ENCODE assay signal across 19 cellular contexts in genomic region chr1:201381130-201381529, GRCh38. TPM values are rescaled to one million over a fixed set of nuclear protein-coding genes. Genes with fewer than 3 reads are reported as not detected.
DNase-seq lines count a peak whose midpoint lies in the region; ATAC-seq and TF ChIP-seq lines count a peak whose summit lies in the region.
"Had no signal": no experiment of that assay in that cellular context is flagged by ENCODE, and none has a peak within 500 bp of the region (broad histone marks: within the 10 kb centered on the region; RNA-seq: fewer than 3 reads in every experiment).

No MANE protein-coding gene starts in this region.

- no peak overlapping the region for H3K4me3 Mint-ChIP-seq in Calu3 (ENCODE audit: low read depth, unreplicated experiment)
- H3K4me3 Mint-ChIP-seq: activated CD8-positive, alpha-beta memory T cell treated with anti-CD3 and anti-CD28 coated beads, Interleukin-2, amount 10 ng/mL, durations not matched to agents 7 days and 5 days had no signal

- no peaks in the 10 kb centered on the region for H3K9me3 Mint-ChIP-seq in Calu3 (ENCODE audit: low read depth, unreplicated experiment)

- no peaks in the 10 kb centered on the region for H3K27me3 ChIP-seq in lower lobe of right lung (ENCODE audit: low read depth)

- ATAC-seq in lower lobe of right lung (peak; percentile 42 to 73), GM21423 (IDR thresholded peaks at IDR 0.05; ENCODE audit: unreplicated experiment) (no peak)
- ATAC-seq: activated CD8-positive, alpha-beta memory T cell treated with anti-CD3 and anti-CD28 coated beads, Interleukin-2, amount 10 ng/mL, durations not matched to agents 7 days and 5 days; GM12878 had no signal

- peaks cover 18% of the 10 kb centered on the region for H3K4me1 Mint-ChIP-seq in Calu3 (ENCODE audit: low read depth, unreplicated experiment)
- H3K4me1 Mint-ChIP-seq: activated CD8-positive, alpha-beta memory T cell treated with anti-CD3 and anti-CD28 coated beads, Interleukin-2, amount 10 ng/mL, durations not matched to agents 7 days and 5 days had no signal

- no peak overlapping the region for H3K4me3 ChIP-seq in HEK293 (ENCODE audit: low read depth, low read length)
- H3K4me3 ChIP-seq in lower lobe of right lung, result no peak overlapping the region
- H3K4me3 ChIP-seq: GM12878 had no signal

- CTCF ChIA-PET in Calu3 (lab: Charles Lee) (interaction anchor here (0.5 to 1.0 kb wide), 2 partner anchors 54 to 412 kb away, joined by 3 read pairs; no protein-coding TSS in a partner anchor), HEK293 (lab: Yijun Ruan, JAX) (interaction anchor here (1.1 to 1.7 kb wide), 2 partner anchors 28 to 53 kb away, joined by 3 to 6 read pairs; no protein-coding TSS in a partner anchor)

- BruUV-seq in Calu3 (replicated peaks; lab: Mats Ljungman, UMichigan), result no TSS peak

- H3K27ac ChIP-seq in HEK293 (ENCODE audit: extremely low read depth, low read depth, low read length) (no peak overlapping the region), lower lobe of right lung (no peak overlapping the region)

- peaks cover 34% of the 10 kb centered on the region for H3K27me3 Mint-ChIP-seq in Calu3 (ENCODE audit: unreplicated experiment)

- H3K36me3 ChIP-seq in HEK293 (ENCODE audit: control insufficient read depth in 2 of 2, insufficient read depth in 1 of 2, low read length in 2 of 2) (no peaks in the 10 kb centered on the region), lower lobe of right lung (no peaks in the 10 kb centered on the region)

- POLR2A ChIA-PET in HEK293 (lab: Yijun Ruan, JAX), result no interaction called here

- DNase-seq in Calu3, result no peak
- DNase-seq in NCI-H2196 (lab: John Stamatoyannopoulos, UW; ENCODE audit: unreplicated experiment), result peak; percentile 72
- peak; percentile 86 for DNase-seq in lower lobe of right lung
- DNase-seq in occipital lobe (lab: John Stamatoyannopoulos, UW), result no peak
- no peak for DNase-seq in NOMO-1 treated with DMSO at 0.1 percent for 48 hours (lab: John Stamatoyannopoulos, UW; ENCODE audit: unreplicated experiment)
- DNase-seq in cerebellar cortex (ENCODE audit: low spot score), result no peak
- DNase-seq: activated CD4-positive, CD25-positive, alpha-beta regulatory T cell treated with anti-CD3 and anti-CD28 coated beads, Interleukin-2, amount 50 U/mL, for 72 hours; activated CD8-positive, alpha-beta memory T cell treated with anti-CD3 and anti-CD28 coated beads, Interleukin-2, amount 10 ng/mL, durations not matched to agents 7 days and 5 days; activated effector memory CD4-positive, alpha-beta T cell treated with Interleukin-2 at 50 U/mL for 16 hours; kidney glomerular epithelial cell; NCI-H446 treated with DMSO at 0.1 percent for 48 hours; stimulated activated CD4-positive, alpha-beta T cell treated with anti-CD3 and anti-CD28 coated beads, Interleukin-2, amount 100 ng/mL, for 24 hours had no signal

- H3K36me3 Mint-ChIP-seq in Calu3 (ENCODE audit: insufficient read depth, unreplicated experiment), result peaks cover 75% of the 10 kb centered on the region
- H3K36me3 Mint-ChIP-seq: activated CD8-positive, alpha-beta memory T cell treated with anti-CD3 and anti-CD28 coated beads, Interleukin-2, amount 10 ng/mL, durations not matched to agents 7 days and 5 days had no signal

- intact Hi-C loops in Calu3 (cut with micrococcal nuclease; ENCODE audit: unreplicated experiment) (no loop called here), lower lobe of right lung (cut with DNase I) (no loop called here)

- H3K27ac Mint-ChIP-seq in Calu3 (ENCODE audit: unreplicated experiment), result peak overlapping the region; percentile 45
- H3K27ac Mint-ChIP-seq: activated CD8-positive, alpha-beta memory T cell treated with anti-CD3 and anti-CD28 coated beads, Interleukin-2, amount 10 ng/mL, durations not matched to agents 7 days and 5 days had no signal

- TF ChIP-seq CTCF in Calu3 (IDR thresholded peaks at IDR 0.05; ENCODE audit: unreplicated experiment) (no peak), HEK293 (tag by site-specific recombination; IDR thresholded peaks at IDR 0.05) (no peak), lower lobe of right lung (IDR thresholded peaks at IDR 0.05) (no peak)

- H3K4me1 ChIP-seq in HEK293 (ENCODE audit: control insufficient read depth, insufficient read depth, low read length), result no peaks in the 10 kb centered on the region
- H3K4me1 ChIP-seq in lower lobe of right lung, result peaks cover 22% of the 10 kb centered on the region

- H3K9me3 ChIP-seq in HEK293 (ENCODE audit: control insufficient read depth, insufficient read depth, low read depth, low read length) (no peaks in the 10 kb centered on the region), lower lobe of right lung (no peaks in the 10 kb centered on the region)

TF ChIP-seq in HEK293, 187 proteins besides CTCF, POLR2A, EP300 and RAD21:
- TF ChIP-seq, protein P1, sequence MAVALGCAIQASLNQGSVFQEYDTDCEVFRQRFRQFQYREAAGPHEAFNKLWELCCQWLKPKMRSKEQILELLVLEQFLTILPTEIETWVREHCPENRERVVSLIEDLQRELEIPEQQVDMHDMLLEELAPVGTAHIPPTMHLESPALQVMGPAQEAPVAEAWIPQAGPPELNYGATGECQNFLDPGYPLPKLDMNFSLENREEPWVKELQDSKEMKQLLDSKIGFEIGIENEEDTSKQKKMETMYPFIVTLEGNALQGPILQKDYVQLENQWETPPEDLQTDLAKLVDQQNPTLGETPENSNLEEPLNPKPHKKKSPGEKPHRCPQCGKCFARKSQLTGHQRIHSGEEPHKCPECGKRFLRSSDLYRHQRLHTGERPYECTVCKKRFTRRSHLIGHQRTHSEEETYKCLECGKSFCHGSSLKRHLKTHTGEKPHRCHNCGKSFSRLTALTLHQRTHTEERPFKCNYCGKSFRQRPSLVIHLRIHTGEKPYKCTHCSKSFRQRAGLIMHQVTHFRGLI (tag by site-specific recombination; IDR thresholded peaks at IDR 0.05), result no peak
- TF ChIP-seq ZNF548 (tag by site-specific recombination; IDR thresholded peaks at IDR 0.05) (no peak), ZNF426 (tag by site-specific recombination; IDR thresholded peaks at IDR 0.05) (no peak), ZIC2 (tag by site-specific recombination; IDR thresholded peaks at IDR 0.05) (no peak), ZBTB1 (tag by site-specific recombination; IDR thresholded peaks at IDR 0.05) (no peak), ZNF10 (tag by site-specific recombination; IDR thresholded peaks at IDR 0.05) (no peak), ZNF501 (tag by site-specific recombination; IDR thresholded peaks at IDR 0.05) (no peak), KLF10 (tag by site-specific recombination; IDR thresholded peaks at IDR 0.05) (no peak)
- TF ChIP-seq, protein P2, sequence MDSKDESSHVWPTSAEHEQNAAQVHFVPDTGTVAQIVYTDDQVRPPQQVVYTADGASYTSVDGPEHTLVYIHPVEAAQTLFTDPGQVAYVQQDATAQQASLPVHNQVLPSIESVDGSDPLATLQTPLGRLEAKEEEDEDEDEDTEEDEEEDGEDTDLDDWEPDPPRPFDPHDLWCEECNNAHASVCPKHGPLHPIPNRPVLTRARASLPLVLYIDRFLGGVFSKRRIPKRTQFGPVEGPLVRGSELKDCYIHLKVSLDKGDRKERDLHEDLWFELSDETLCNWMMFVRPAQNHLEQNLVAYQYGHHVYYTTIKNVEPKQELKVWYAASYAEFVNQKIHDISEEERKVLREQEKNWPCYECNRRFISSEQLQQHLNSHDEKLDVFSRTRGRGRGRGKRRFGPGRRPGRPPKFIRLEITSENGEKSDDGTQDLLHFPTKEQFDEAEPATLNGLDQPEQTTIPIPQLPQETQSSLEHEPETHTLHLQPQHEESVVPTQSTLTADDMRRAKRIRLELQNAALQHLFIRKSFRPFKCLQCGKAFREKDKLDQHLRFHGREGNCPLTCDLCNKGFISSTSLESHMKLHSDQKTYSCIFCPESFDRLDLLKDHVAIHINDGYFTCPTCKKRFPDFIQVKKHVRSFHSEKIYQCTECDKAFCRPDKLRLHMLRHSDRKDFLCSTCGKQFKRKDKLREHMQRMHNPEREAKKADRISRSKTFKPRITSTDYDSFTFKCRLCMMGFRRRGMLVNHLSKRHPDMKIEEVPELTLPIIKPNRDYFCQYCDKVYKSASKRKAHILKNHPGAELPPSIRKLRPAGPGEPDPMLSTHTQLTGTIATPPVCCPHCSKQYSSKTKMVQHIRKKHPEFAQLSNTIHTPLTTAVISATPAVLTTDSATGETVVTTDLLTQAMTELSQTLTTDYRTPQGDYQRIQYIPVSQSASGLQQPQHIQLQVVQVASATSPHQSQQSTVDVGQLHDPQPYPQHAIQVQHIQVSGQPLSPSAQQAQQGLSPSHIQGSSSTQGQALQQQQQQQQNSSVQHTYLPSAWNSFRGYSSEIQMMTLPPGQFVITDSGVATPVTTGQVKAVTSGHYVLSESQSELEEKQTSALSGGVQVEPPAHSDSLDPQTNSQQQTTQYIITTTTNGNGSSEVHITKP (tag by site-specific recombination; IDR thresholded peaks at IDR 0.05), result peak; percentile 42; the same call in 1 of the 2 replicates

RNA-seq across cellular contexts. Expression of gene TNNT2, which starts 3.6 kb away (rescaled TPM):
- 1.4 and 2.2 TPM in 2 replicates for total RNA-seq in Calu3 (2022)
- total RNA-seq in lower lobe of right lung, result 6.4 TPM
- total RNA-seq in occipital lobe, result not detected
- total RNA-seq: activated CD8-positive, alpha-beta memory T cell treated with anti-CD3 and anti-CD28 coated beads, Interleukin-2, amount 10 ng/mL, durations not matched to agents 7 days and 5 days; GM12878; OCI-LY7; osteoblast; SK-MEL-5; T-helper 2 cell treated with Interferon-gamma antibody and Interleukin-4, amounts not matched to agents 100 ng/mL and 5 ng/mL, for 36 hours had no signal

RNA-seq across cellular contexts. Expression of gene LAD1, which starts 18.0 kb away (rescaled TPM):
- total RNA-seq in Calu3 (2022), result 209 and 244 TPM in 2 replicates
- total RNA-seq in lower lobe of right lung, result 35.3 TPM
- total RNA-seq in occipital lobe, result not detected
- total RNA-seq: activated CD8-positive, alpha-beta memory T cell treated with anti-CD3 and anti-CD28 coated beads, Interleukin-2, amount 10 ng/mL, durations not matched to agents 7 days and 5 days; OCI-LY7; osteoblast; T-helper 2 cell treated with Interferon-gamma antibody and Interleukin-4, amounts not matched to agents 100 ng/mL and 5 ng/mL, for 36 hours had no signal

RNA-seq across cellular contexts. Expression of gene TNNI1, which starts 40.4 kb away (rescaled TPM):
- total RNA-seq in Calu3 (2022), result not detected in 2 replicates
- 0.21 TPM for total RNA-seq in lower lobe of right lung
- not detected for total RNA-seq in occipital lobe
- total RNA-seq: activated CD8-positive, alpha-beta memory T cell treated with anti-CD3 and anti-CD28 coated beads, Interleukin-2, amount 10 ng/mL, durations not matched to agents 7 days and 5 days; GM12878; osteoblast; SK-MEL-5; T-helper 2 cell treated with Interferon-gamma antibody and Interleukin-4, amounts not matched to agents 100 ng/mL and 5 ng/mL, for 36 hours had no signal

Comparison
In these comparisons a context has a peak if more than half of its experiments do, and no peak if none do; other contexts are left out.
1. DNase-seq: peak in NCI-H2196 (single experiment) and lower lobe of right lung (single experiment); none in Calu3 (single experiment), occipital lobe (single experiment), NOMO-1 treated with DMSO at 0.1 percent for 48 hours (single experiment) and cerebellar cortex (single experiment).
2. RNA of gene LAD1, which starts 18.0 kb away (total RNA-seq): 209 to 244 TPM in Calu3 and 35.3 TPM in lower lobe of right lung (single experiment); not detected in occipital lobe (single experiment); every median in the first group is over 10 times any median in the second.